In the genomic region with DNA sequence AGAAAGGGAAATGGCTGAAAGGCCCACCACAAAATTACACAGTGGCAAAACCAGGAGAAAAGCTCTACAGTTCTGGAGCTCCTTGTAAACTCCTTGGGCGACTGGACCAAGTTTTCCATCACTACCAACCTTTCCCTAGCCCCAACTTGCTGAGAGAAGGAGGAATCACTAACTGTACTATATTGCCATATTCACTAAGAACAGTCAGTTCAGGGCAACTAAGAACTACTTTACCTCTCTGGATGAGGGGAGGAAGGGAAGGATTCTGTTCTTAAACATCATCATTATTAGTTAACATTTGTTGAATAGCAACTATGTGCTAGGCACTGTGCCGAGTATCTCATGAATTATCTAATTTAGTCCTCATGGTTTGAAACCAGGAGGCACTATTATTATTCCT, we compare ENCODE assay signal across 20 cellular contexts.
DNase-seq lines count a peak whose midpoint lies in the region; ATAC-seq and TF ChIP-seq lines count a peak whose summit lies in the region.
"Had no signal": no experiment of that assay in that cellular context is flagged by ENCODE, and none has a peak within 500 bp of the region (broad histone marks: within the 10 kb centered on the region; RNA-seq: fewer than 3 reads in every experiment).

No MANE protein-coding gene starts in this region.

- H3K9me3 ChIP-seq in DND-41 (ENCODE audit: insufficient read depth, low read length, severe bottlenecking): no peaks in the 10 kb centered on the region
- no peaks in the 10 kb centered on the region for H3K9me3 ChIP-seq in thyroid gland
- no peaks in the 10 kb centered on the region for H3K9me3 ChIP-seq in Karpas-422 (ENCODE audit: low read length)
- H3K9me3 ChIP-seq: spleen had no signal

- no peak for DNase-seq in DND-41
- no peak for DNase-seq in astrocyte of the cerebellum (ENCODE audit: low read depth)
- DNase-seq in naive thymus-derived CD8-positive, alpha-beta T cell: no peak
- DNase-seq in thyroid gland: no peak
- DNase-seq in NCI-H510A (lab: John Stamatoyannopoulos, UW): no peak
- no peak for DNase-seq in Karpas-422
- DNase-seq: activated CD4-positive, alpha-beta T cell treated with anti-CD3 and anti-CD28 coated beads, Interleukin-2, amount 50 U/mL, for 1 hour; activated CD8-positive, alpha-beta memory T cell treated with anti-CD3 and anti-CD28 coated beads, Interleukin-2, amount 50 U/mL, for 48 hours; activated gamma-delta T cell; anterior cingulate cortex; GM23248; left ventricle myocardium superior; NCI-H2029 treated with DMSO at 0.1 percent for 48 hours; NCI-H510A treated with DMSO at 0.1 percent for 48 hours; spleen; stimulated activated CD8-positive, alpha-beta memory T cell treated with anti-CD3 and anti-CD28 coated beads, Interleukin-4, amount 100 ng/mL, for 48 hours; substantia nigra had no signal

- H3K4me3 ChIP-seq in DND-41 (ENCODE audit: low read depth in 1 of 2, low read length in 2 of 2) (no peak overlapping the region), astrocyte of the cerebellum (ENCODE audit: low read depth, low read length) (peak overlapping the region; percentile 88), thyroid gland (replicated peaks in 1 of 3) (no peak overlapping the region), Karpas-422 (ENCODE audit: low read length) (no peak overlapping the region)
- H3K4me3 ChIP-seq: GM23248, K562, spleen had no signal

- no peaks in the 10 kb centered on the region for H3K9me2 ChIP-seq in Karpas-422 (replicated peaks; ENCODE audit: insufficient read depth, low read length)

- H3K4me1 ChIP-seq in DND-41 (ENCODE audit: insufficient read depth, low read length) (peaks cover 34% of the 10 kb centered on the region), thyroid gland (peaks cover 45 to 51% of the 10 kb centered on the region in 2 donors), Karpas-422 (ENCODE audit: low read length) (no peaks in the 10 kb centered on the region)

- TF ChIP-seq CTCF in DND-41 (IDR thresholded peaks at IDR 0.05; ENCODE audit: borderline replicate concordance, extremely low read depth, low read length, poor library complexity, severe bottlenecking): no peak
- TF ChIP-seq CTCF in astrocyte of the cerebellum (IDR thresholded peaks at IDR 0.05; ENCODE audit: low read depth, low read length, missing control alignments): no peak
- no peak for TF ChIP-seq CTCF in thyroid gland (IDR thresholded peaks at IDR 0.05)

- peak overlapping the region in 8 of 10 donors; percentile 50 to 93 (median 88) for H3K4me3 Mint-ChIP-seq in naive thymus-derived CD8-positive, alpha-beta T cell

- H3K79me2 ChIP-seq in DND-41 (ENCODE audit: insufficient read depth, low read length): peaks cover 71% of the 10 kb centered on the region
- no peaks in the 10 kb centered on the region for H3K79me2 ChIP-seq in Karpas-422 (ENCODE audit: low read length)

- in situ Hi-C loops in astrocyte of the cerebellum (cut with HindIII; ENCODE audit: low sequenced_read_pairs): no loop called here

- H3K27ac ChIP-seq in DND-41 (ENCODE audit: low read length) (no peak overlapping the region), thyroid gland (peak overlapping the region; percentile 87 to 99 (median 97)), Karpas-422 (ENCODE audit: low read length) (no peak overlapping the region)
- H3K27ac ChIP-seq: GM23248 had no signal

- no peaks in the 10 kb centered on the region for H3K9me3 Mint-ChIP-seq in naive thymus-derived CD8-positive, alpha-beta T cell

- POLR2A ChIA-PET in naive thymus-derived CD8-positive, alpha-beta T cell (lab: Charles Lee): interaction anchor here (2.2 kb wide), 1 partner anchor 46 kb away, joined by 4 read pairs; no protein-coding TSS in a partner anchor

- H3K27ac Mint-ChIP-seq in naive thymus-derived CD8-positive, alpha-beta T cell: peak overlapping the region in 3 of 10 donors; percentile 27 to 77 (median 43)

- H2AFZ ChIP-seq in DND-41 (ENCODE audit: low read depth, low read length) (no peak overlapping the region), Karpas-422 (ENCODE audit: low read length) (no peak overlapping the region)
- H2AFZ ChIP-seq: GM23248 had no signal

- 86 to 92% methylated on average over 2 of the region's 2 CpGs for WGBS in thyroid gland, 2 donors

- H3K4me2 ChIP-seq in DND-41 (ENCODE audit: insufficient read depth, low read length) (peak overlapping the region; percentile 93; the same call in 1 of the 2 replicates), Karpas-422 (ENCODE audit: low read depth, low read length, poor library complexity, severe bottlenecking) (no peak overlapping the region)

- no peak for ATAC-seq in DND-41 (ENCODE audit: insufficient read depth, low read depth)
- no peak for ATAC-seq in naive thymus-derived CD8-positive, alpha-beta T cell
- no peak for ATAC-seq in HG03025 (IDR thresholded peaks at IDR 0.05; ENCODE audit: low FRiP score, unreplicated experiment)
- ATAC-seq: K562, left ventricle myocardium superior, Right ventricle myocardium inferior had no signal

- peaks cover 0 to 18% (median 12%) of the 10 kb centered on the region in 3 donors for H3K36me3 Mint-ChIP-seq in naive thymus-derived CD8-positive, alpha-beta T cell

- intact Hi-C loops in thyroid gland (cut with DNase I): loop anchor here (10.0 kb wide), 2 partner anchors 98 to 138 kb away; partner anchors contain the start of gene SVIL

- peaks cover 37 to 72% (median 64%) of the 10 kb centered on the region in 4 donors for H3K4me1 Mint-ChIP-seq in naive thymus-derived CD8-positive, alpha-beta T cell

- no peaks in the 10 kb centered on the region for H3K27me3 Mint-ChIP-seq in naive thymus-derived CD8-positive, alpha-beta T cell

- TF ChIP-seq POLR2A in thyroid gland (IDR thresholded peaks at IDR 0.05): no peak

- H3K9ac ChIP-seq in DND-41 (ENCODE audit: low read depth, low read length) (no peak overlapping the region), Karpas-422 (ENCODE audit: low read length) (no peak overlapping the region)
- H3K9ac ChIP-seq: GM23248 had no signal

- H4K20me1 ChIP-seq in DND-41 (ENCODE audit: insufficient read depth, low read length): peaks cover 7% of the 10 kb centered on the region; the same call in 1 of the 2 replicates
- no peaks in the 10 kb centered on the region for H4K20me1 ChIP-seq in Karpas-422 (ENCODE audit: insufficient read depth, low read depth, low read length)

- H3K36me3 ChIP-seq in DND-41 (ENCODE audit: insufficient read depth, low read length): peaks cover 8% of the 10 kb centered on the region; the same call in 1 of the 2 replicates
- H3K36me3 ChIP-seq in thyroid gland: peaks cover 0 to 3% of the 10 kb centered on the region in 2 donors
- H3K36me3 ChIP-seq in Karpas-422 (ENCODE audit: insufficient read depth, low read length): no peaks in the 10 kb centered on the region
- H3K36me3 ChIP-seq: spleen had no signal

- H3K27me3 ChIP-seq in DND-41 (ENCODE audit: insufficient read depth, low read length, poor library complexity) (no peaks in the 10 kb centered on the region), thyroid gland (no peaks in the 10 kb centered on the region), Karpas-422 (ENCODE audit: low read length) (no peaks in the 10 kb centered on the region)

Comparison
In these comparisons a context has a peak if more than half of its experiments do, and no peak if none do; other contexts are left out.
1. H3K27ac ChIP-seq: peak in thyroid gland (3 of 3); none in DND-41 (single experiment) and Karpas-422 (single experiment).